Comparison of ENCODE assay signal across 18 cellular contexts in genomic region chr11:10263929-10264328, GRCh38. TPM values are rescaled to one million over a fixed set of nuclear protein-coding genes. Genes with fewer than 3 reads are reported as not detected.
A peak's percentile ranks its signal among the peaks of the same experiment; 100 is the strongest.
DNase-seq lines count a peak whose midpoint lies in the region; ATAC-seq and TF ChIP-seq lines count a peak whose summit lies in the region.
"Had no signal": no experiment of that assay in that cellular context is flagged by ENCODE, and none has a peak within 500 bp of the region (broad histone marks: within the 10 kb centered on the region; RNA-seq: fewer than 3 reads in every experiment).

No MANE protein-coding gene starts in this region.

- BruUV-seq in PC-3 (replicated peaks; lab: Mats Ljungman, UMichigan): no TSS peak

- DNase-seq in BJ (ENCODE audit: low read depth): peak; percentile 51
- peak; percentile 34 for DNase-seq in PC-3
- DNase-seq in fibroblast of gingiva (ENCODE audit: low read depth): peak; percentile 24
- peak; percentile 47 for DNase-seq in osteoblast (ENCODE audit: insufficient read length, low spot score, missing footprints)
- DNase-seq in NCI-H1694 (lab: John Stamatoyannopoulos, UW): no peak
- no peak for DNase-seq in heart left ventricle
- DNase-seq: activated CD4-positive, alpha-beta memory T cell treated with anti-CD3 and anti-CD28 coated beads for 36 hours; anterior cingulate cortex; CD4-positive, CD25-positive, alpha-beta regulatory T cell; gastrocnemius medialis; midbrain; NCI-H187 treated with DMSO at 0.1 percent for 48 hours; NCI-H524 treated with DMSO at 0.1 percent for 48 hours; stimulated activated naive B cell treated with anti-CD40 and anti-IgM and Interleukin-4, amounts not matched to agents 10 μg/mL and 1 μg/mL and 100 μg/mL, for 72 hours had no signal

- H3K27ac ChIP-seq in PC-3 (ENCODE audit: low read length): no peak overlapping the region
- peak overlapping the region; percentile 60 for H3K27ac ChIP-seq in osteoblast (ENCODE audit: low read depth, low read length)
- H3K27ac ChIP-seq in heart left ventricle: no peak overlapping the region
- H3K27ac ChIP-seq: gastrocnemius medialis, neutrophil had no signal

- H3K27me3 ChIP-seq in BJ (ENCODE audit: control insufficient read depth, insufficient read depth, low read length): no peaks in the 10 kb centered on the region
- no peaks in the 10 kb centered on the region for H3K27me3 ChIP-seq in PC-3 (ENCODE audit: low read length)
- no peaks in the 10 kb centered on the region for H3K27me3 ChIP-seq in osteoblast (ENCODE audit: insufficient read depth, low read length)
- H3K27me3 ChIP-seq in heart left ventricle: no peaks in the 10 kb centered on the region
- H3K27me3 ChIP-seq: gastrocnemius medialis, neutrophil had no signal

- no peak overlapping the region for H3K4me2 ChIP-seq in PC-3 (ENCODE audit: low read length)
- peak overlapping the region; percentile 54 for H3K4me2 ChIP-seq in osteoblast (ENCODE audit: insufficient read depth, low read length)

- H3K36me3 ChIP-seq in BJ (ENCODE audit: control insufficient read depth, insufficient read depth, low read length) (no peaks in the 10 kb centered on the region), PC-3 (ENCODE audit: low read depth, low read length) (no peaks in the 10 kb centered on the region), osteoblast (ENCODE audit: insufficient read depth, low read length) (no peaks in the 10 kb centered on the region), heart left ventricle (no peaks in the 10 kb centered on the region)
- H3K36me3 ChIP-seq: gastrocnemius medialis, neutrophil had no signal

- no peaks in the 10 kb centered on the region for H3K9me2 ChIP-seq in PC-3 (replicated peaks; ENCODE audit: low read length)

- CTCF ChIA-PET in BJ (lab: Yijun Ruan, JAX) (interaction anchor here (1.2 kb wide), 1 partner anchor 473 kb away, joined by 3 read pairs; no protein-coding TSS in a partner anchor), PC-3 (lab: Charles Lee) (no interaction called here)

- H4K20me1 ChIP-seq in PC-3 (ENCODE audit: low read length) (no peaks in the 10 kb centered on the region), osteoblast (ENCODE audit: insufficient read depth, low read length) (peaks cover 7% of the 10 kb centered on the region)

- H3K4me1 ChIP-seq in PC-3 (ENCODE audit: insufficient read depth, low read length) (peaks cover 9% of the 10 kb centered on the region), osteoblast (ENCODE audit: insufficient read depth, low read length) (peaks cover 32% of the 10 kb centered on the region), heart left ventricle (peaks cover 0 to 15% (median 0%) of the 10 kb centered on the region in 12 donors)
- H3K4me1 ChIP-seq: gastrocnemius medialis had no signal

- POLR2A ChIA-PET in BJ (lab: Charles Lee) (interaction anchor here (0.6 to 1.0 kb wide), 4 partner anchors 39 to 231 kb away, joined by 3 to 9 read pairs (median 4); no protein-coding TSS in a partner anchor), PC-3 (lab: Charles Lee; ENCODE audit: unreplicated experiment) (interaction anchor here (0.7 kb wide), 1 partner anchor 21 kb away, joined by 11 read pairs; no protein-coding TSS in a partner anchor)

- H2AFZ ChIP-seq in PC-3 (ENCODE audit: low read length): no peak overlapping the region
- no peak overlapping the region for H2AFZ ChIP-seq in osteoblast (ENCODE audit: low read length)

- intact Hi-C loops in PC-3 (cut with micrococcal nuclease): no loop called here
- intact Hi-C loops in heart left ventricle (cut with DNase I): no loop called here

- H3K4me3 ChIP-seq in BJ (ENCODE audit: low read depth, low read length) (no peak overlapping the region), PC-3 (ENCODE audit: low read length) (no peak overlapping the region), osteoblast (ENCODE audit: insufficient read depth, low read length) (no peak overlapping the region), heart left ventricle (no peak overlapping the region)
- H3K4me3 ChIP-seq: gastrocnemius medialis had no signal

- peaks cover 33% of the 10 kb centered on the region for H3K79me2 ChIP-seq in PC-3 (ENCODE audit: low read length)
- H3K79me2 ChIP-seq in osteoblast (ENCODE audit: insufficient read depth, low read length): peaks cover 66% of the 10 kb centered on the region

- no peaks in the 10 kb centered on the region for H3F3A ChIP-seq in PC-3 (ENCODE audit: low read length, unreplicated experiment)

- H3K9me3 ChIP-seq in PC-3 (ENCODE audit: low read length): no peaks in the 10 kb centered on the region
- H3K9me3 ChIP-seq in osteoblast (ENCODE audit: low read depth, low read length): no peaks in the 10 kb centered on the region
- peaks cover 0 to 4% (median 0%) of the 10 kb centered on the region in 12 donors for H3K9me3 ChIP-seq in heart left ventricle
- H3K9me3 ChIP-seq: gastrocnemius medialis, neutrophil had no signal

- ATAC-seq in PC-3 (no peak; the same call in 1 of the 2 replicates), HG02678 (IDR thresholded peaks at IDR 0.05; ENCODE audit: unreplicated experiment) (no peak), GM21390 (IDR thresholded peaks at IDR 0.05; ENCODE audit: unreplicated experiment) (no peak), heart left ventricle (no peak)
- ATAC-seq: gastrocnemius medialis; stimulated activated naive B cell treated with anti-CD40 and anti-IgM and Interleukin-4, amounts not matched to agents 10 μg/mL and 1 μg/mL and 100 μg/mL, for 72 hours had no signal

- TF ChIP-seq CTCF in BJ (IDR thresholded peaks at IDR 0.05; ENCODE audit: insufficient read depth, low read depth, low read length) (no peak), PC-3 (conservative IDR thresholded peaks at IDR 0.05; ENCODE audit: low read depth, low read length) (no peak), osteoblast (IDR thresholded peaks at IDR 0.05; ENCODE audit: extremely low read depth, low read depth, low read length) (no peak), heart left ventricle (IDR thresholded peaks at IDR 0.05) (no peak)

- no peak for TF ChIP-seq POLR2A in heart left ventricle (IDR thresholded peaks at IDR 0.05)

- H3K9ac ChIP-seq in PC-3 (ENCODE audit: low read length): no peak overlapping the region

RNA-seq across cellular contexts. Expression of gene SBF2, which starts 30.1 kb away (rescaled TPM):
- polyA plus RNA-seq in BJ (2011; rRNA removed) (33.8 and 41.2 TPM in 2 replicates), heart left ventricle (10 to 100 TPM; 10.4 to 12.5 TPM)
- 40.7 and 56.7 TPM in 2 replicates for polyA minus RNA-seq in BJ (2011; rRNA and poly(A)+ RNA removed)
- total RNA-seq in PC-3 (2014; rRNA removed) (30.3 and 31.3 TPM in 2 replicates), osteoblast (61.2 and 71.0 TPM in 2 replicates), heart left ventricle (10 to 100 TPM; 15.3 to 33.9 (median 21.5) TPM)

RNA-seq across cellular contexts. Expression of gene ADM, which starts 40.9 kb away (rescaled TPM):
- polyA plus RNA-seq in BJ (2011; rRNA removed): 453 and 569 TPM in 2 replicates
- polyA minus RNA-seq in BJ (2011; rRNA and poly(A)+ RNA removed): 194 and 357 TPM in 2 replicates
- 68.0 and 82.5 TPM in 2 replicates for total RNA-seq in PC-3 (2014; rRNA removed)
- 240 and 250 TPM in 2 replicates for total RNA-seq in osteoblast
- total RNA-seq in heart left ventricle: 10 to 100 TPM in 6 of 9 donors, 1 to 10 TPM in 3; 6.9 to 52.4 (median 16.8) TPM
- 100 to 1,000 TPM in 1 of 2 donors, 10 to 100 TPM in 1; 14.6 to 154 TPM for polyA plus RNA-seq in heart left ventricle
- total RNA-seq: HT1080 had no signal
- polyA plus RNA-seq: CD4-positive, CD25-positive, alpha-beta regulatory T cell had no signal

Comparison
In these comparisons a context has a peak if more than half of its experiments do, and no peak if none do; other contexts are left out.
1. DNase-seq: peak in BJ (single experiment), PC-3 (single experiment), fibroblast of gingiva (single experiment) and osteoblast (single experiment); none in NCI-H1694 (single experiment) and heart left ventricle (0 of 5).